In genomic region chr9:76466299-76466605, GRCh38 we compare ENCODE assay signal across 26 cellular contexts.
"Had no signal": no experiment of that assay in that cellular context is flagged by ENCODE, and none has a peak within 500 bp of the region (broad histone marks: within the 10 kb centered on the region; RNA-seq: fewer than 3 reads in every experiment).

No MANE protein-coding gene starts in this region.

- ATAC-seq: activated CD4-positive, CD25-positive, alpha-beta regulatory T cell treated with anti-CD3 and anti-CD28 coated beads, Interleukin-2, amount 50 U/mL, for 24 hours; activated naive CD8-positive, alpha-beta T cell treated with anti-CD3 and anti-CD28 coated beads, Interleukin-2, amount 50 U/mL, for 24 hours; effector memory CD8-positive, alpha-beta T cell; gastrocnemius medialis; naive thymus-derived CD8-positive, alpha-beta T cell; sciatic nerve; stimulated activated effector memory CD8-positive, alpha-beta T cell treated with anti-CD3 and anti-CD28 coated beads, Interleukin-12 subunit alpha, Interleukin-12 subunit beta, amount 100 ng/mL, for 72 hours; stimulated activated naive CD8-positive, alpha-beta T cell treated with anti-CD3 and anti-CD28 coated beads, Interleukin-15, amount 100 ng/mL, for 72 hours; T-helper 17 cell had no signal

- H3K4me1 Mint-ChIP-seq: activated naive CD4-positive, alpha-beta T cell treated with anti-CD3 and anti-CD28 coated beads, Interleukin-2, amount 50 U/mL, for 24 hours; stimulated activated naive CD8-positive, alpha-beta T cell treated with anti-CD3 and anti-CD28 coated beads, Interleukin-15, amount 100 ng/mL, for 72 hours had no signal

- H3K27me3 Mint-ChIP-seq: activated CD4-positive, alpha-beta memory T cell treated with anti-CD3 and anti-CD28 coated beads for 36 hours; activated CD4-positive, alpha-beta T cell treated with anti-CD3 and anti-CD28 coated beads, Interleukin-2, amount 10 ng/mL, durations not matched to agents 24 days and 14 days; activated naive CD4-positive, alpha-beta T cell treated with anti-CD3 and anti-CD28 coated beads, Interleukin-2, amount 50 U/mL, for 24 hours; activated naive CD8-positive, alpha-beta T cell treated with anti-CD3 and anti-CD28 coated beads, Interleukin-2, amount 50 U/mL, for 24 hours; effector memory CD8-positive, alpha-beta T cell; progenitor cell of endocrine pancreas; stimulated activated naive CD8-positive, alpha-beta T cell treated with anti-CD3 and anti-CD28 coated beads, Interleukin-15, amount 100 ng/mL, for 72 hours; T-helper 17 cell; type B pancreatic cell had no signal

- H3K9me3 Mint-ChIP-seq: activated CD4-positive, alpha-beta memory T cell treated with anti-CD3 and anti-CD28 coated beads for 36 hours; activated CD4-positive, alpha-beta T cell treated with anti-CD3 and anti-CD28 coated beads, Interleukin-2, amount 10 ng/mL, durations not matched to agents 24 days and 14 days; activated naive CD4-positive, alpha-beta T cell treated with anti-CD3 and anti-CD28 coated beads, Interleukin-2, amount 50 U/mL, for 24 hours; activated naive CD8-positive, alpha-beta T cell treated with anti-CD3 and anti-CD28 coated beads, Interleukin-2, amount 50 U/mL, for 24 hours; activated T-helper 2 cell treated with anti-CD3 and anti-CD28 coated beads, Interferon-gamma antibody, Interleukin-2, Interleukin-4, amounts not matched to agents 10 μg/mL and 5 μg/mL and 100 μg/mL, durations not matched to agents 14 hours and 24 hours and 36 hours; effector memory CD8-positive, alpha-beta T cell; naive thymus-derived CD8-positive, alpha-beta T cell; stimulated activated effector memory CD8-positive, alpha-beta T cell treated with anti-CD3 and anti-CD28 coated beads, Interleukin-12 subunit alpha, Interleukin-12 subunit beta, amount 100 ng/mL, for 72 hours; stimulated activated naive CD8-positive, alpha-beta T cell treated with anti-CD3 and anti-CD28 coated beads, Interleukin-15, amount 100 ng/mL, for 72 hours; type B pancreatic cell had no signal

- H3K36me3 Mint-ChIP-seq: activated CD4-positive, alpha-beta memory T cell treated with anti-CD3 and anti-CD28 coated beads for 36 hours; activated naive CD4-positive, alpha-beta T cell treated with anti-CD3 and anti-CD28 coated beads, Interleukin-2, amount 50 U/mL, for 24 hours; naive thymus-derived CD8-positive, alpha-beta T cell had no signal

- H3K9me3 ChIP-seq: gastrocnemius medialis, vagina had no signal

- H3K27ac Mint-ChIP-seq: activated CD4-positive, alpha-beta memory T cell treated with anti-CD3 and anti-CD28 coated beads for 36 hours; activated CD4-positive, alpha-beta T cell treated with anti-CD3 and anti-CD28 coated beads, Interleukin-2, amount 10 ng/mL, durations not matched to agents 24 days and 14 days; activated naive CD4-positive, alpha-beta T cell treated with anti-CD3 and anti-CD28 coated beads, Interleukin-2, amount 50 U/mL, for 24 hours; activated naive CD8-positive, alpha-beta T cell treated with anti-CD3 and anti-CD28 coated beads, Interleukin-2, amount 50 U/mL, for 24 hours; activated T-helper 2 cell treated with anti-CD3 and anti-CD28 coated beads, Interferon-gamma antibody, Interleukin-2, Interleukin-4, amounts not matched to agents 10 μg/mL and 5 μg/mL and 100 μg/mL, durations not matched to agents 14 hours and 24 hours and 36 hours; stimulated activated naive CD8-positive, alpha-beta T cell treated with anti-CD3 and anti-CD28 coated beads, Interleukin-15, amount 100 ng/mL, for 72 hours; type B pancreatic cell had no signal

- H3K36me3 ChIP-seq: gastrocnemius medialis, vagina, WERI-Rb-1 had no signal

- H2AFZ ChIP-seq: hepatocyte had no signal

- DNase-seq: activated CD4-positive, alpha-beta memory T cell treated with anti-CD3 and anti-CD28 coated beads for 36 hours; activated CD4-positive, alpha-beta T cell treated with anti-CD3 and anti-CD28 coated beads, Interleukin-2, amount 10 ng/mL, durations not matched to agents 24 days and 14 days; activated naive CD8-positive, alpha-beta T cell treated with anti-CD3 and anti-CD28 coated beads, Interleukin-2, amount 50 U/mL, for 24 hours; activated T-cell treated with anti-CD3 and anti-CD28 coated beads, Interleukin-2, amount 50 U/mL, for 48 hours; effector memory CD8-positive, alpha-beta T cell; erythroblast; gastrocnemius medialis; left cardiac atrium; mammary epithelial cell; naive thymus-derived CD8-positive, alpha-beta T cell; stimulated activated CD4-positive, alpha-beta T cell treated with anti-CD3 and anti-CD28 coated beads, Interleukin-4, amount 100 ng/mL, for 24 hours; stimulated activated naive CD8-positive, alpha-beta T cell treated with anti-CD3 and anti-CD28 coated beads, Interleukin-15, amount 100 ng/mL, for 72 hours; substantia nigra; T-helper 17 cell; T1000; WERI-Rb-1 had no signal

- H3K27me3 ChIP-seq: hepatocyte, vagina had no signal

- H3K27ac ChIP-seq: gastrocnemius medialis, hepatocyte, skin epidermis, vagina, WERI-Rb-1 had no signal

- H3K4me3 ChIP-seq: gastrocnemius medialis, hepatocyte, skin epidermis, vagina had no signal

- H3K4me1 ChIP-seq: gastrocnemius medialis, vagina had no signal

- H3K4me2 ChIP-seq: hepatocyte had no signal

- H3K4me3 Mint-ChIP-seq: activated CD4-positive, alpha-beta memory T cell treated with anti-CD3 and anti-CD28 coated beads for 36 hours; activated CD4-positive, alpha-beta T cell treated with anti-CD3 and anti-CD28 coated beads, Interleukin-2, amount 10 ng/mL, durations not matched to agents 24 days and 14 days; activated naive CD4-positive, alpha-beta T cell treated with anti-CD3 and anti-CD28 coated beads, Interleukin-2, amount 50 U/mL, for 24 hours; activated naive CD8-positive, alpha-beta T cell treated with anti-CD3 and anti-CD28 coated beads, Interleukin-2, amount 50 U/mL, for 24 hours; stimulated activated effector memory CD8-positive, alpha-beta T cell treated with anti-CD3 and anti-CD28 coated beads, Interleukin-12 subunit alpha, Interleukin-12 subunit beta, amount 100 ng/mL, for 72 hours; stimulated activated naive CD8-positive, alpha-beta T cell treated with anti-CD3 and anti-CD28 coated beads, Interleukin-15, amount 100 ng/mL, for 72 hours; T-helper 17 cell; type B pancreatic cell had no signal
